ENCODE assay signal across 29 cellular contexts in the genomic region with DNA sequence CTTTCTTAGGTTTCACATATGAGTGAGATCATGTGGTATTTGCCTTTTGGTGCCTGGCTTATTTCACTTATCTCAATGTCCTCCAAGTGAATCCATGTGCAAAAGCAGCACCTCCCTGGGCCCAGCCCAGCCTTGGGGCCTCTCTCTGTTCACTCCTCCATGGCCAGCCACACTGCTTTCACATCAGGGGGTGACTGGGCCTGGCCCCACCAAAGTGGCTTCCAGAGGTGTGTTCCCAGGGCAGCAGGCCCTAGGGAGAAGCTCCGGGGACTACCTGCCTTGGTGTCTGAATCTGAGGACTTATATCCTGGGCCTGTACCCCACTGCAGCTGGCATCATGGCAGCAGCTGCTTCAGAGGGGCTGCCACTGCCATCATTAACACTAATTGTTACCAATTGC.
"Had no signal": no experiment of that assay in that cellular context is flagged by ENCODE, and none has a peak within 500 bp of the region (broad histone marks: within the 10 kb centered on the region; RNA-seq: fewer than 3 reads in every experiment).

No MANE protein-coding gene starts in this region.

- H3K27ac Mint-ChIP-seq: activated B cell treated with CpG ODN at 0.5 μM for 24 hours; activated CD4-positive, alpha-beta memory T cell treated with anti-CD3 and anti-CD28 coated beads, Interleukin-2, amount 10 ng/mL, durations not matched to agents 7 days and 5 days; activated CD4-positive, alpha-beta T cell treated with anti-CD3 and anti-CD28 coated beads, Interleukin-2, amount 10 ng/mL, durations not matched to agents 7 days and 5 days; activated naive CD4-positive, alpha-beta T cell treated with anti-CD3 and anti-CD28 coated beads, Interleukin-2, amount 10 ng/mL, durations not matched to agents 7 days and 5 days; activated naive CD4-positive, alpha-beta T cell treated with anti-CD3 and anti-CD28 coated beads, Interleukin-2, amount 50 U/mL, for 72 hours; activated naive CD8-positive, alpha-beta T cell treated with anti-CD3 and anti-CD28 coated beads, Interleukin-2, amount 10 ng/mL, durations not matched to agents 7 days and 5 days; activated T-cell treated with anti-CD3 and anti-CD28 coated beads, Interleukin-2, amount 50 U/mL, for 24 hours; activated T-cell treated with anti-CD3 and anti-CD28 coated beads, Interleukin-2, amount 50 U/mL, for 72 hours; effector memory CD8-positive, alpha-beta T cell; T-helper 17 cell; T-helper 2 cell treated with Interferon-gamma antibody and Interleukin-4, amounts not matched to agents 5 μg/mL and 100 μg/mL, for 36 hours had no signal

- H3K9me3 ChIP-seq: body of pancreas had no signal

- H3K27me3 Mint-ChIP-seq: activated B cell treated with CpG ODN at 0.5 μM for 24 hours; activated CD4-positive, alpha-beta memory T cell treated with anti-CD3 and anti-CD28 coated beads, Interleukin-2, amount 10 ng/mL, durations not matched to agents 7 days and 5 days; activated CD4-positive, alpha-beta T cell treated with anti-CD3 and anti-CD28 coated beads, Interleukin-2, amount 10 ng/mL, durations not matched to agents 7 days and 5 days; activated naive CD4-positive, alpha-beta T cell treated with anti-CD3 and anti-CD28 coated beads, Interleukin-2, amount 10 ng/mL, durations not matched to agents 7 days and 5 days; activated naive CD8-positive, alpha-beta T cell treated with anti-CD3 and anti-CD28 coated beads, Interleukin-2, amount 10 ng/mL, durations not matched to agents 7 days and 5 days; activated T-cell treated with anti-CD3 and anti-CD28 coated beads, Interleukin-2, amount 50 U/mL, for 24 hours; effector memory CD8-positive, alpha-beta T cell; T-helper 17 cell had no signal

- H3K4me3 ChIP-seq: body of pancreas, esophagus squamous epithelium, gastroesophageal sphincter had no signal

- H3K27me3 ChIP-seq: body of pancreas, esophagus squamous epithelium had no signal

- H3K36me3 ChIP-seq: esophagus squamous epithelium, gastroesophageal sphincter, WERI-Rb-1 had no signal

- H3K27ac ChIP-seq: body of pancreas, esophagus squamous epithelium, gastroesophageal sphincter, WERI-Rb-1 had no signal

- H3K4me1 ChIP-seq: esophagus squamous epithelium, gastroesophageal sphincter had no signal

- DNase-seq: activated B cell treated with CpG ODN at 0.5 μM for 24 hours; activated CD4-positive, alpha-beta memory T cell treated with anti-CD3 and anti-CD28 coated beads, Interleukin-2, amount 10 ng/mL, durations not matched to agents 7 days and 5 days; activated CD4-positive, alpha-beta T cell treated with anti-CD3 and anti-CD28 coated beads, Interleukin-2, amount 10 ng/mL, durations not matched to agents 7 days and 5 days; activated CD4-positive, alpha-beta T cell treated with anti-CD3 and anti-CD28 coated beads, Interleukin-2, amount 50 U/mL, for 4 hours; activated CD8-positive, alpha-beta memory T cell treated with anti-CD3 and anti-CD28 coated beads, Interleukin-2, amount 50 U/mL, for 48 hours; activated gamma-delta T cell; activated naive CD4-positive, alpha-beta T cell; activated naive CD4-positive, alpha-beta T cell treated with anti-CD3 and anti-CD28 coated beads, Interleukin-2, amount 10 ng/mL, durations not matched to agents 7 days and 5 days; activated naive CD8-positive, alpha-beta T cell treated with anti-CD3 and anti-CD28 coated beads, Interleukin-2, amount 10 ng/mL, durations not matched to agents 7 days and 5 days; activated T-cell treated with anti-CD3 and anti-CD28 coated beads for 4 hours; activated T-cell treated with anti-CD3 and anti-CD28 coated beads, Interleukin-2, amount 50 U/mL, for 24 hours; activated T-cell treated with anti-CD3 and anti-CD28 coated beads, Interleukin-2, amount 50 U/mL, for 72 hours; amniotic stem cell; anterior cingulate cortex; body of pancreas; cortex of kidney; dermis blood vessel endothelial cell; effector CD4-positive, alpha-beta T cell; effector memory CD8-positive, alpha-beta T cell; esophagus squamous epithelium; foreskin melanocyte; T-helper 1 cell; T-helper 17 cell; T1000; WERI-Rb-1 had no signal

- H3K36me3 Mint-ChIP-seq: activated naive CD4-positive, alpha-beta T cell treated with anti-CD3 and anti-CD28 coated beads, Interleukin-2, amount 10 ng/mL, durations not matched to agents 7 days and 5 days; activated naive CD8-positive, alpha-beta T cell treated with anti-CD3 and anti-CD28 coated beads, Interleukin-2, amount 10 ng/mL, durations not matched to agents 7 days and 5 days had no signal

- H3K4me3 Mint-ChIP-seq: activated B cell treated with CpG ODN at 0.5 μM for 24 hours; activated CD4-positive, alpha-beta memory T cell treated with anti-CD3 and anti-CD28 coated beads, Interleukin-2, amount 10 ng/mL, durations not matched to agents 7 days and 5 days; activated CD4-positive, alpha-beta T cell treated with anti-CD3 and anti-CD28 coated beads, Interleukin-2, amount 10 ng/mL, durations not matched to agents 7 days and 5 days; activated naive CD4-positive, alpha-beta T cell treated with anti-CD3 and anti-CD28 coated beads, Interleukin-2, amount 10 ng/mL, durations not matched to agents 7 days and 5 days; activated naive CD8-positive, alpha-beta T cell treated with anti-CD3 and anti-CD28 coated beads, Interleukin-2, amount 10 ng/mL, durations not matched to agents 7 days and 5 days; activated T-cell treated with anti-CD3 and anti-CD28 coated beads, Interleukin-2, amount 50 U/mL, for 24 hours; activated T-cell treated with anti-CD3 and anti-CD28 coated beads, Interleukin-2, amount 50 U/mL, for 72 hours; effector memory CD8-positive, alpha-beta T cell; T-helper 17 cell; T-helper 2 cell treated with Interferon-gamma antibody and Interleukin-4, amounts not matched to agents 5 μg/mL and 100 μg/mL, for 36 hours had no signal

- H3K4me1 Mint-ChIP-seq: activated B cell treated with CpG ODN at 0.5 μM for 24 hours; activated CD4-positive, alpha-beta memory T cell treated with anti-CD3 and anti-CD28 coated beads, Interleukin-2, amount 10 ng/mL, durations not matched to agents 7 days and 5 days; activated CD4-positive, alpha-beta T cell treated with anti-CD3 and anti-CD28 coated beads, Interleukin-2, amount 10 ng/mL, durations not matched to agents 7 days and 5 days; activated naive CD4-positive, alpha-beta T cell treated with anti-CD3 and anti-CD28 coated beads, Interleukin-2, amount 10 ng/mL, durations not matched to agents 7 days and 5 days; activated naive CD8-positive, alpha-beta T cell treated with anti-CD3 and anti-CD28 coated beads, Interleukin-2, amount 10 ng/mL, durations not matched to agents 7 days and 5 days; T-helper 17 cell had no signal

- ATAC-seq: activated CD4-positive, CD25-positive, alpha-beta regulatory T cell treated with anti-CD3 and anti-CD28 coated beads, Interleukin-2, amount 50 U/mL, for 24 hours; activated naive CD4-positive, alpha-beta T cell treated with anti-CD3 and anti-CD28 coated beads, Interleukin-2, amount 50 U/mL, for 72 hours; activated T-cell treated with anti-CD3 and anti-CD28 coated beads, Interleukin-2, amount 50 U/mL, for 72 hours; body of pancreas; effector memory CD8-positive, alpha-beta T cell; T-helper 17 cell had no signal
